Comparison of ENCODE assay signal across 18 cellular contexts in the genomic region with DNA sequence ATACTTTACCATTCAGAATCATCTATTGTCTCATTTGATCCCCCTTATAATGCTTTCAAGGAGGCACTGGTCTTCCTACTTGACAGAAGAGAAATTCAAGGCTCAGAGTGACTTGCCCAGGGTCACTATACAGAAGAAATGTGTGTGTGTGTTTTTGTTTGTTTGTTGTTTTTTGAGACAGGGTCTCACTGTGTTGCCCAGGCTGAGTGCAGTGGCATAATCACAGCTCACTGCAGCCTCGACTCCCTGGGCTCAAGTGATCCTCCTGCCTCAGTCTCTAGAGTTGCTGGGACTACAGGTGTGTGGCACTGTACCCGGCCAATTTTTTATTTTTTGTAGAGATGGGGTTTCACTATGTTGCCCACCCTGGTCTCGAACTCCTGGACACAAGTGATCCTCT.
"Had no signal": no experiment of that assay in that cellular context is flagged by ENCODE, and none has a peak within 500 bp of the region (broad histone marks: within the 10 kb centered on the region; RNA-seq: fewer than 3 reads in every experiment).

No MANE protein-coding gene starts in this region.

- FAIRE-seq: astrocyte had no signal

- H3K27me3 Mint-ChIP-seq: activated CD4-positive, alpha-beta T cell treated with anti-CD3 and anti-CD28 coated beads for 36 hours; naive thymus-derived CD4-positive, alpha-beta T cell; stimulated activated naive B cell treated with anti-CD40 and anti-IgM and Interleukin-4, amounts not matched to agents 10 μg/mL and 1 μg/mL and 100 μg/mL, for 72 hours had no signal

- H3K27ac ChIP-seq: heart right ventricle had no signal

- ATAC-seq: activated CD4-positive, alpha-beta T cell treated with anti-CD3 and anti-CD28 coated beads for 36 hours; activated naive CD8-positive, alpha-beta T cell treated with anti-CD3 and anti-CD28 coated beads, Interleukin-2, amount 50 U/mL, for 24 hours; gastrocnemius medialis; heart right ventricle; left lobe of liver; naive thymus-derived CD4-positive, alpha-beta T cell; psoas muscle; stimulated activated naive B cell treated with anti-CD40 and anti-IgM and Interleukin-4, amounts not matched to agents 10 μg/mL and 1 μg/mL and 100 μg/mL, for 72 hours had no signal

- H3K4me3 Mint-ChIP-seq: activated CD4-positive, alpha-beta memory T cell treated with anti-CD3 and anti-CD28 coated beads, Interleukin-2, amount 10 ng/mL, durations not matched to agents 7 days and 5 days; activated CD4-positive, alpha-beta T cell treated with anti-CD3 and anti-CD28 coated beads for 36 hours; activated naive CD8-positive, alpha-beta T cell treated with anti-CD3 and anti-CD28 coated beads, Interleukin-2, amount 50 U/mL, for 24 hours; activated T-cell treated with anti-CD3 and anti-CD28 coated beads, Interleukin-2, amount 50 U/mL, for 72 hours; naive thymus-derived CD4-positive, alpha-beta T cell; stimulated activated naive B cell treated with anti-CD40 and anti-IgM and Interleukin-4, amounts not matched to agents 10 μg/mL and 1 μg/mL and 100 μg/mL, for 72 hours had no signal

- H3K27ac Mint-ChIP-seq: activated CD4-positive, alpha-beta memory T cell treated with anti-CD3 and anti-CD28 coated beads, Interleukin-2, amount 10 ng/mL, durations not matched to agents 7 days and 5 days; activated naive CD8-positive, alpha-beta T cell treated with anti-CD3 and anti-CD28 coated beads, Interleukin-2, amount 50 U/mL, for 24 hours; stimulated activated naive B cell treated with anti-CD40 and anti-IgM and Interleukin-4, amounts not matched to agents 10 μg/mL and 1 μg/mL and 100 μg/mL, for 72 hours had no signal

- H3K36me3 Mint-ChIP-seq: naive thymus-derived CD4-positive, alpha-beta T cell; stimulated activated naive B cell treated with anti-CD40 and anti-IgM and Interleukin-4, amounts not matched to agents 10 μg/mL and 1 μg/mL and 100 μg/mL, for 72 hours had no signal

- H3K4me3 ChIP-seq: gastrocnemius medialis, heart right ventricle, psoas muscle had no signal

- H3K27me3 ChIP-seq: gastrocnemius medialis, heart right ventricle had no signal

- DNase-seq: activated CD4-positive, alpha-beta memory T cell treated with anti-CD3 and anti-CD28 coated beads, Interleukin-2, amount 10 ng/mL, durations not matched to agents 7 days and 5 days; activated CD4-positive, alpha-beta T cell treated with anti-CD3 and anti-CD28 coated beads for 36 hours; activated gamma-delta T cell treated with Interleukin-2 at 50 U/mL for 16 hours; activated naive CD8-positive, alpha-beta T cell treated with anti-CD3 and anti-CD28 coated beads, Interleukin-2, amount 50 U/mL, for 24 hours; activated T-cell treated with anti-CD3 and anti-CD28 coated beads, Interleukin-2, amount 50 U/mL, for 72 hours; central memory CD4-positive, alpha-beta T cell; cortex of kidney; effector CD8-positive, alpha-beta T cell; gastrocnemius medialis; heart right ventricle; mammary epithelial cell; naive thymus-derived CD4-positive, alpha-beta T cell; nucleus accumbens; psoas muscle; stimulated activated CD4-positive, alpha-beta T cell treated with anti-CD3 and anti-CD28 coated beads, Interleukin-2, amount 100 ng/mL, for 24 hours; stimulated activated naive B cell treated with anti-CD40 and anti-IgM and Interleukin-4, amounts not matched to agents 10 μg/mL and 1 μg/mL and 100 μg/mL, for 72 hours had no signal

- H3K9me3 Mint-ChIP-seq: activated CD4-positive, alpha-beta memory T cell treated with anti-CD3 and anti-CD28 coated beads, Interleukin-2, amount 10 ng/mL, durations not matched to agents 7 days and 5 days; activated naive CD8-positive, alpha-beta T cell treated with anti-CD3 and anti-CD28 coated beads, Interleukin-2, amount 50 U/mL, for 24 hours; activated T-cell treated with anti-CD3 and anti-CD28 coated beads, Interleukin-2, amount 50 U/mL, for 72 hours; naive thymus-derived CD4-positive, alpha-beta T cell; stimulated activated naive B cell treated with anti-CD40 and anti-IgM and Interleukin-4, amounts not matched to agents 10 μg/mL and 1 μg/mL and 100 μg/mL, for 72 hours had no signal

- H3K9me3 ChIP-seq: gastrocnemius medialis, heart right ventricle, psoas muscle had no signal

- H3K36me3 ChIP-seq: gastrocnemius medialis, heart right ventricle had no signal
